In genomic region chr4:140790171-140790570, GRCh38 we compare ENCODE assay signal across 10 cellular contexts. TPM values are rescaled to one million over a fixed set of nuclear protein-coding genes. Genes with fewer than 3 reads are reported as not detected.
A peak's percentile ranks its signal among the peaks of the same experiment; 100 is the strongest.
DNase-seq lines count a peak whose midpoint lies in the region; ATAC-seq and TF ChIP-seq lines count a peak whose summit lies in the region.
"Had no signal": no experiment of that assay in that cellular context is flagged by ENCODE, and none has a peak within 500 bp of the region (broad histone marks: within the 10 kb centered on the region; RNA-seq: fewer than 3 reads in every experiment).

No MANE protein-coding gene starts in this region.

- CTCF ChIA-PET in OCI-LY7 (lab: Charles Lee; ENCODE audit: unreplicated experiment), result interaction anchor here (0.6 to 1.1 kb wide), 2 partner anchors 16 to 45 kb away, joined by 3 to 6 read pairs; no protein-coding TSS in a partner anchor

- no peaks in the 10 kb centered on the region for H3K27me3 ChIP-seq in sigmoid colon

- peak overlapping the region; percentile 58 for H3K4me2 ChIP-seq in OCI-LY7 (ENCODE audit: low read length)

- H3K9me3 Mint-ChIP-seq in naive B cell, result peaks cover 0 to 5% (median 0%) of the 10 kb centered on the region in 7 donors

- H2AFZ ChIP-seq in OCI-LY7 (ENCODE audit: low read length), result no peak overlapping the region

- H3K27ac Mint-ChIP-seq in naive B cell, result peak overlapping the region; percentile 60 to 97 (median 90)

- H3K27ac ChIP-seq in OCI-LY7 (ENCODE audit: low read depth, low read length, poor library complexity, severe bottlenecking) (peak overlapping the region; percentile 47), sigmoid colon (peak overlapping the region in 2 of 4 donors; percentile 36 to 39)

- TF ChIP-seq EP300 in sigmoid colon (IDR thresholded peaks at IDR 0.05), result no peak

- H3K79me2 ChIP-seq in OCI-LY7 (ENCODE audit: insufficient read depth, low read depth, low read length), result no peaks in the 10 kb centered on the region

- peaks cover 57 to 77% (median 59%) of the 10 kb centered on the region in 3 donors for H3K4me1 Mint-ChIP-seq in naive B cell

- BruUV-seq in OCI-LY7 (replicated peaks; lab: Mats Ljungman, UMichigan), result no TSS peak

- H4K20me1 ChIP-seq in OCI-LY7 (ENCODE audit: insufficient read depth, low read length), result no peaks in the 10 kb centered on the region

- DNase-seq in OCI-LY7 (ENCODE audit: low spot score) (no peak), naive B cell (no peak), C1 segment of cervical spinal cord (lab: John Stamatoyannopoulos, UW) (no peak), NCI-H226 (no peak), NCI-H446 (lab: John Stamatoyannopoulos, UW) (no peak), sigmoid colon (no peak)
- DNase-seq: COR-L47, NCI-H1092 had no signal

- no peaks in the 10 kb centered on the region for H3K9me2 ChIP-seq in OCI-LY7 (ENCODE audit: insufficient read depth, low read length)

- ATAC-seq in GM18868 (IDR thresholded peaks at IDR 0.05; ENCODE audit: unreplicated experiment) (peak; percentile 4), HG02642 (IDR thresholded peaks at IDR 0.05; ENCODE audit: poor library complexity, unreplicated experiment) (peak; percentile 20), naive B cell (ENCODE audit: low read depth in 2 of 2) (peak; percentile 6 to 17)

- intact Hi-C loops in OCI-LY7 (cut with micrococcal nuclease; ENCODE audit: unreplicated experiment), result loop anchor here (2.0 to 5.0 kb wide), 2 partner anchors 33 to 47 kb away; partner anchors contain the start of gene TBC1D9
- intact Hi-C loops in sigmoid colon (cut with DNase I), result no loop called here

- WGBS in sigmoid colon, 2 donors, result 62 to 82% methylated on average over 4 of the region's 4 CpGs

- H3K4me3 ChIP-seq in OCI-LY7 (ENCODE audit: low read depth, low read length, poor library complexity, severe bottlenecking) (peak overlapping the region; percentile 4), sigmoid colon (no peak overlapping the region)

- H3K4me3 Mint-ChIP-seq in naive B cell, result peak overlapping the region; percentile 40 to 83 (median 66)

- H3K4me1 ChIP-seq in OCI-LY7 (ENCODE audit: insufficient read depth, low read length, poor library complexity, severe bottlenecking) (peaks cover 46% of the 10 kb centered on the region), sigmoid colon (no peaks in the 10 kb centered on the region)

- H3K27me3 Mint-ChIP-seq in naive B cell, result no peaks in the 10 kb centered on the region

- H3K9me3 ChIP-seq in OCI-LY7 (ENCODE audit: low read length) (peaks cover 6% of the 10 kb centered on the region), sigmoid colon (peaks cover 0 to 4% (median 1%) of the 10 kb centered on the region in 4 donors)

- no peak for TF ChIP-seq POLR2A in sigmoid colon (IDR thresholded peaks at IDR 0.05)

- no peak for TF ChIP-seq CTCF in OCI-LY7 (conservative IDR thresholded peaks at IDR 0.05; ENCODE audit: low read length)
- TF ChIP-seq CTCF in sigmoid colon (IDR thresholded peaks at IDR 0.05), result no peak

- H3K36me3 ChIP-seq in OCI-LY7 (ENCODE audit: insufficient read depth, low read length), result no peaks in the 10 kb centered on the region; the same call in 1 of the 2 replicates
- no peaks in the 10 kb centered on the region for H3K36me3 ChIP-seq in sigmoid colon

- POLR2A ChIA-PET in OCI-LY7 (lab: Charles Lee), result interaction anchor here (1.1 to 3.0 kb wide), 11 partner anchors 10 to 40 kb away, joined by 3 to 17 read pairs (median 5); partner anchors contain the start of gene TBC1D9

- peaks cover 0 to 7% of the 10 kb centered on the region in 2 donors for H3K36me3 Mint-ChIP-seq in naive B cell

RNA-seq across cellular contexts. Expression of gene TBC1D9, which starts 34.0 kb away (rescaled TPM):
- 1.0 and 1.6 TPM in 2 replicates for total RNA-seq in OCI-LY7 (2014; rRNA removed; shearing (Covaris generic))
- total RNA-seq in OCI-LY7 (2022), result 10.4 and 13.0 TPM in 2 replicates
- 10 to 100 TPM in 5 of 6 donors, 1 to 10 TPM in 1; 4.4 to 38.9 (median 21.2) TPM for polyA plus RNA-seq in naive B cell (ENCODE audit: low read depth in 6 of 6)
- 10 to 100 TPM in 1 of 4 donors, 1 to 10 TPM in 3; 7.9 to 10.2 (median 9.6) TPM for total RNA-seq in sigmoid colon
- polyA plus RNA-seq in sigmoid colon, result 1 to 10 TPM; 5.4 to 8.2 (median 8.1) TPM
